Comparison of ENCODE assay signal across 8 cellular contexts in genomic region chr2:96145028-96145939, GRCh38. TPM values are rescaled to one million over a fixed set of nuclear protein-coding genes. Genes with fewer than 3 reads are reported as not detected.
DNase-seq lines count a peak whose midpoint lies in the region; ATAC-seq, FAIRE-seq and TF ChIP-seq lines count a peak whose summit lies in the region.

Gene DUSP2, minus strand, starts transcription at chr2:96145440. Its CDS starts 86 bp downstream, at chr2:96145354.

- no peak for TF ChIP-seq CTCF in NB4 (IDR thresholded peaks at IDR 0.05; ENCODE audit: low read depth, low read length)

- no peaks in the 10 kb centered on the region for H3K27me3 Mint-ChIP-seq in central memory CD8-positive, alpha-beta T cell

- TF ChIP-seq POLR2A in GM12892 (IDR thresholded peaks at IDR 0.05; ENCODE audit: low read depth, low read length) (peak; percentile 100), NB4 (IDR thresholded peaks at IDR 0.05; ENCODE audit: extremely low read depth, insufficient read length) (peak; percentile 97)

- H3K4me3 Mint-ChIP-seq in central memory CD8-positive, alpha-beta T cell = peak within 1 kb of the TSS; percentile 96

- no peaks in the 10 kb centered on the region for H3K9me3 Mint-ChIP-seq in central memory CD8-positive, alpha-beta T cell

- FAIRE-seq in GM12892 (lab: Jason Lieb, UNC) = peak; percentile 94

- H3K36me3 Mint-ChIP-seq in central memory CD8-positive, alpha-beta T cell (ENCODE audit: insufficient read depth) = peaks cover 54% of the 10 kb centered on the region

- H3K4me1 Mint-ChIP-seq in central memory CD8-positive, alpha-beta T cell = peaks cover 76% of the 10 kb centered on the region

- H3K27ac Mint-ChIP-seq in central memory CD8-positive, alpha-beta T cell (ENCODE audit: low read depth) = peak within 1 kb of the TSS; percentile 97

- DNase-seq in GM12892 (ENCODE audit: insufficient read length) (peak; percentile 96), NB4 (ENCODE audit: low read depth) (peak; percentile 98), mesenteric fat pad (ENCODE audit: low spot score) (no peak)
- DNase-seq in activated CD4-positive, CD25-positive, alpha-beta regulatory T cell treated with anti-CD3 and anti-CD28 coated beads, Interleukin-2, amount 50 U/mL, for 72 hours = peak; percentile 94
- DNase-seq in central memory CD8-positive, alpha-beta T cell (ENCODE audit: low spot score in 2 of 2) = peak; percentile 80 to 88
- peak; percentile 95 for DNase-seq in stimulated activated CD4-positive, alpha-beta T cell treated with anti-CD3 and anti-CD28 coated beads, Interleukin-1b, Interleukin-23, amount 100 ng/mL, for 48 hours

- no peaks in the 10 kb centered on the region for H3K27me3 ChIP-seq in layer of hippocampus (ENCODE audit: control insufficient read depth, insufficient read depth, low read length)

- H3K4me3 ChIP-seq in NB4 (ENCODE audit: low read depth, low read length) = peak within 1 kb of the TSS; percentile 84

- peak; percentile 43 for ATAC-seq in HG02571 (IDR thresholded peaks at IDR 0.05; ENCODE audit: unreplicated experiment)
- ATAC-seq in central memory CD8-positive, alpha-beta T cell (replicated peaks; ENCODE audit: extremely low read depth, poor library complexity, severe bottlenecking) = peak; percentile 50

- peak within 1 kb of the TSS; percentile 68 for H3K27ac ChIP-seq in layer of hippocampus (ENCODE audit: low read depth, low read length)

RNA-seq across cellular contexts. Expression of gene DUSP2, which starts in this region (rescaled TPM):
- 160 TPM for polyA plus RNA-seq in GM12892 (2012; ENCODE audit: missing spikeins)
- 6.1 TPM for total RNA-seq in mesenteric fat pad
